ENCODE assay signal across 8 cellular contexts in the genomic region with DNA sequence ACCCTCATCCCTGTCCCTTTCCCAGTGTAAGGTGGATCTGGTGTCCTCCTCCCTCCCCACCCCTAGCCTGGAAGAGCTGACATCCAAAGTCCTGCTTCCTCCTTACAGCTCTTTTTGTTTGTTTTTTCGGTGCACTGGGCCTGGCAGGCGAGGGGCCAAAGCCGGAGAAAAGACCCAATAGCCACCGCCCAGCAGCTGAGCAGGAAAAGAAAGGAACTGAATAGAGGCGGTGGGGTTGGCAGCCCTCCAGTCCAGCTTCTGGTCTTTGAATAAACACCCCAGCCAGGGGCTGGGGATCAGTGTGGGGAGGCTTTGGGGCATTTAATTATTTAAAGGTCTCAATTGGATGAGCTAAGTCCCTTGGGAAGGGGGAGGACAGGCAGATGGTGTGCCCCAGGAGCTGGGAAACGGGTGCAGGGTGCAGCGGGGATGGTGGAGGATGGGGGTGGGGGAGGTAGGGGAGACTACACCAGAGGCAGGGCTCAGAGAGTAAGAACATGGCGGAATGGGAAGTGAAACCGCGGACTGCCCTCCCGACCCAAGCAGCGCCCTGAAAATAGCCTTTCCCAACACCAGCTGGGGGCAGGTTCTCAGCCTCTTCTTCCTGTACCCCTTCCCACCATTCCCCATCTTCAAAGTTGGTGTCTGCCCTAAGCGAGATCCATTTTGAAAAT. TPM values are rescaled to one million over a fixed set of nuclear protein-coding genes. Genes with fewer than 3 reads are reported as not detected.
DNase-seq lines count a peak whose midpoint lies in the region; ATAC-seq and TF ChIP-seq lines count a peak whose summit lies in the region.

No MANE protein-coding gene starts in this region.

- no peaks in the 10 kb centered on the region for H3K27me3 ChIP-seq in CD8-positive, alpha-beta memory T cell (ENCODE audit: insufficient read depth, low read length, poor library complexity, severe bottlenecking)

- no peak overlapping the region for H3K27ac ChIP-seq in CD8-positive, alpha-beta memory T cell (ENCODE audit: low read depth, low read length)

- intact Hi-C loops in activated CD4-positive, alpha-beta memory T cell treated with anti-CD3 and anti-CD28 coated beads for 36 hours (cut with micrococcal nuclease), result loop anchor here (10.0 kb wide), 3 partner anchors 469 to 1179 kb away; partner anchors contain the start of genes PPP1R12B, UBE2T, ZBED6 and ZC3H11A
- intact Hi-C loops in MCF 10A (cut with micrococcal nuclease), result loop anchor here (2.0 to 5.0 kb wide), 2 partner anchors 19 to 288 kb away; no protein-coding TSS in a partner anchor

- peaks cover 80 to 83% (median 81%) of the 10 kb centered on the region in 3 donors for H3K4me1 Mint-ChIP-seq in CD8-positive, alpha-beta memory T cell
- peaks cover 70% of the 10 kb centered on the region for H3K4me1 Mint-ChIP-seq in activated CD4-positive, alpha-beta memory T cell treated with anti-CD3 and anti-CD28 coated beads for 36 hours (ENCODE audit: low read depth)
- H3K4me1 Mint-ChIP-seq in immature natural killer cell, result peaks cover 82 to 85% of the 10 kb centered on the region in 2 donors
- peaks cover 31% of the 10 kb centered on the region for H3K4me1 Mint-ChIP-seq in MCF 10A (ENCODE audit: insufficient read depth, unreplicated experiment)

- H3K9me3 Mint-ChIP-seq in CD8-positive, alpha-beta memory T cell, result no peaks in the 10 kb centered on the region
- H3K9me3 Mint-ChIP-seq in activated CD4-positive, alpha-beta memory T cell treated with anti-CD3 and anti-CD28 coated beads for 36 hours, result no peaks in the 10 kb centered on the region
- H3K9me3 Mint-ChIP-seq in immature natural killer cell (no peaks in the 10 kb centered on the region), MCF 10A (ENCODE audit: unreplicated experiment) (no peaks in the 10 kb centered on the region)

- peaks cover 78% of the 10 kb centered on the region for H3K4me1 ChIP-seq in CD8-positive, alpha-beta memory T cell (ENCODE audit: insufficient read depth, low read length)

- no peaks in the 10 kb centered on the region for H3K9me3 ChIP-seq in CD8-positive, alpha-beta memory T cell (ENCODE audit: low read length)

- H3K36me3 Mint-ChIP-seq in CD8-positive, alpha-beta memory T cell, result peaks cover 0 to 1% (median 0%) of the 10 kb centered on the region in 3 donors
- no peaks in the 10 kb centered on the region for H3K36me3 Mint-ChIP-seq in activated CD4-positive, alpha-beta memory T cell treated with anti-CD3 and anti-CD28 coated beads for 36 hours
- H3K36me3 Mint-ChIP-seq in immature natural killer cell (no peaks in the 10 kb centered on the region), MCF 10A (ENCODE audit: insufficient read depth, unreplicated experiment) (no peaks in the 10 kb centered on the region)

- peak overlapping the region; percentile 24 to 94 (median 80) for H3K4me3 Mint-ChIP-seq in CD8-positive, alpha-beta memory T cell
- peak overlapping the region; percentile 52 for H3K4me3 Mint-ChIP-seq in activated CD4-positive, alpha-beta memory T cell treated with anti-CD3 and anti-CD28 coated beads for 36 hours
- H3K4me3 Mint-ChIP-seq in immature natural killer cell (peak overlapping the region; percentile 61 to 89 (median 78)), MCF 10A (ENCODE audit: unreplicated experiment) (no peak overlapping the region)

- POLR2A ChIA-PET in CD8-positive, alpha-beta memory T cell (lab: Charles Lee), result interaction anchor here (0.6 to 9.8 kb wide), 6 partner anchors 10 to 53 kb away, joined by 4 to 261 read pairs (median 10); partner anchors contain the start of gene BTG2
- POLR2A ChIA-PET in activated CD4-positive, alpha-beta memory T cell treated with anti-CD3 and anti-CD28 coated beads for 36 hours (lab: Charles Lee), result interaction anchor here (1.0 to 9.7 kb wide), 9 partner anchors 9 to 301 kb away, joined by 3 to 238 read pairs (median 6); partner anchors contain the start of genes ATP2B4 and BTG2
- POLR2A ChIA-PET in MCF 10A (lab: Yijun Ruan, JAX), result interaction anchor here (0.6 to 9.5 kb wide), 7 partner anchors 9 to 464 kb away, joined by 3 to 238 read pairs (median 5); partner anchors contain the start of gene BTG2

- H3K27me3 Mint-ChIP-seq in CD8-positive, alpha-beta memory T cell, result peaks cover 0 to 4% of the 10 kb centered on the region in 2 donors
- H3K27me3 Mint-ChIP-seq in activated CD4-positive, alpha-beta memory T cell treated with anti-CD3 and anti-CD28 coated beads for 36 hours, result no peaks in the 10 kb centered on the region
- H3K27me3 Mint-ChIP-seq in immature natural killer cell (ENCODE audit: low read depth in 3 of 3), result peaks cover 10 to 31% (median 16%) of the 10 kb centered on the region in 3 donors
- H3K27me3 Mint-ChIP-seq in MCF 10A (ENCODE audit: insufficient read depth, unreplicated experiment), result peaks cover 16% of the 10 kb centered on the region

- no peaks in the 10 kb centered on the region for H3K36me3 ChIP-seq in CD8-positive, alpha-beta memory T cell (ENCODE audit: insufficient read depth, low read length)

- no peak for TF ChIP-seq CTCF in MCF 10A (IDR thresholded peaks at IDR 0.05; ENCODE audit: unreplicated experiment)

- no peak for DNase-seq in CD8-positive, alpha-beta memory T cell
- DNase-seq in MV-4-11 (lab: John Stamatoyannopoulos, UW), result peak; percentile 92
- no peak for DNase-seq in activated CD4-positive, alpha-beta memory T cell treated with anti-CD3 and anti-CD28 coated beads for 36 hours
- DNase-seq in immature natural killer cell, result no peak
- peak; percentile 57 for DNase-seq in superior temporal gyrus (ENCODE audit: extremely low spot score)
- no peak for DNase-seq in Kasumi-1 (lab: John Stamatoyannopoulos, UW)
- DNase-seq in MCF 10A (ENCODE audit: unreplicated experiment), result no peak

- peak overlapping the region; percentile 93 to 99 (median 98) for H3K27ac Mint-ChIP-seq in CD8-positive, alpha-beta memory T cell
- peak overlapping the region; percentile 80 for H3K27ac Mint-ChIP-seq in activated CD4-positive, alpha-beta memory T cell treated with anti-CD3 and anti-CD28 coated beads for 36 hours
- peak overlapping the region; percentile 95 to 99 (median 97) for H3K27ac Mint-ChIP-seq in immature natural killer cell
- no peak overlapping the region for H3K27ac Mint-ChIP-seq in MCF 10A (ENCODE audit: low read depth, unreplicated experiment)

- ATAC-seq in GM18861 (IDR thresholded peaks at IDR 0.05; ENCODE audit: unreplicated experiment), result no peak

- peak overlapping the region; percentile 15 for H3K4me3 ChIP-seq in CD8-positive, alpha-beta memory T cell (ENCODE audit: low read length)

- CTCF ChIA-PET in CD8-positive, alpha-beta memory T cell (lab: Charles Lee), result interaction anchor here (1.0 to 9.3 kb wide), 8 partner anchors 13 to 56 kb away, joined by 3 to 166 read pairs (median 47); partner anchors contain the start of gene BTG2
- CTCF ChIA-PET in activated CD4-positive, alpha-beta memory T cell treated with anti-CD3 and anti-CD28 coated beads for 36 hours (lab: Charles Lee), result interaction anchor here (0.7 to 13.2 kb wide), 12 partner anchors 9 to 178 kb away, joined by 3 to 313 read pairs (median 6); partner anchors contain the start of gene BTG2
- CTCF ChIA-PET in MCF 10A (lab: Yijun Ruan, JAX), result interaction anchor here (0.6 to 9.5 kb wide), 12 partner anchors 9 to 1421 kb away, joined by 3 to 187 read pairs (median 8); no protein-coding TSS in a partner anchor

- BruUV-seq in MCF 10A (replicated peaks; lab: Mats Ljungman, UMichigan), result no TSS peak

RNA-seq across cellular contexts. Expression of gene BTG2, which starts 20.2 kb away (rescaled TPM):
- total RNA-seq in CD8-positive, alpha-beta memory T cell, result 100 to 1,000 TPM in 1 of 2 experiments, 10 to 100 TPM in 1; 97.8 to 102 TPM
- polyA plus RNA-seq in CD8-positive, alpha-beta memory T cell, result 138 TPM
- total RNA-seq in activated CD4-positive, alpha-beta memory T cell treated with anti-CD3 and anti-CD28 coated beads for 36 hours, result 100 to 1,000 TPM; 150 TPM
- polyA plus RNA-seq in immature natural killer cell, result 100 to 1,000 TPM; 112 to 147 (median 127) TPM
- 39.8 and 44.4 TPM in 2 replicates for total RNA-seq in MCF 10A (2022)

RNA-seq across cellular contexts. Expression of gene FMOD, which starts 25.4 kb away (rescaled TPM):
- total RNA-seq in CD8-positive, alpha-beta memory T cell, result 1 to 10 TPM in 1 of 2 experiments, under 1 TPM in 1; 0.51 to 1.2 TPM
- not detected for polyA plus RNA-seq in CD8-positive, alpha-beta memory T cell
- total RNA-seq in activated CD4-positive, alpha-beta memory T cell treated with anti-CD3 and anti-CD28 coated beads for 36 hours, result 1 to 10 TPM in 1 of 2 experiments, under 1 TPM in 1; 0.95 to 1.9 TPM
- not detected for polyA plus RNA-seq in immature natural killer cell
- not detected in 2 replicates for total RNA-seq in MCF 10A (2022)

Comparison
In these comparisons a context has a peak if more than half of its experiments do, and no peak if none do; other contexts are left out.
1. DNase-seq: peak in MV-4-11 (single experiment) and superior temporal gyrus (single experiment); none in CD8-positive, alpha-beta memory T cell (0 of 5), activated CD4-positive, alpha-beta memory T cell treated with anti-CD3 and anti-CD28 coated beads for 36 hours (single experiment), immature natural killer cell (0 of 3), Kasumi-1 (0 of 2) and MCF 10A (single experiment).